12 cellular contexts compared by ENCODE assay signal in the genomic region with DNA sequence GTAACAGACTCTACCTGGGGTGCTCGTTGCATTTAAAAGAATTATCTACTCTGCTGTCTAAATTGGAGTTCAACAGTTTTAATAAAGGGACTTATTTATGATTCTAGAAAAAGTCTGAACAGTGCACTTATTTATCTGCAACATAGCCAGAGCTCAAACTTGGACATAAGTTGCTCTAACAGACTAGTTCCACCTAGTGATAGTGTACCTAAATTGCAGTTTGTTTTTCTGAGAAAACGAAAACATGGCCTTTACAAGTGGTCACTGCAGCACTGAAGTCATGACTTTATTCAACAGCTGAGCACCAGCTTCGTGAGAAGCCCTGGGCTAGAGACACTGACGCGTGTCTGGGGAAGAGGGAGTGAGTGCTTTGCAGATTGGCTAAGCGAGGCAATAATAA.
DNase-seq lines count a peak whose midpoint lies in the region; ATAC-seq and TF ChIP-seq lines count a peak whose summit lies in the region.
"Had no signal": no experiment of that assay in that cellular context is flagged by ENCODE, and none has a peak within 500 bp of the region (broad histone marks: within the 10 kb centered on the region; RNA-seq: fewer than 3 reads in every experiment).

No MANE protein-coding gene starts in this region.

- TF ChIP-seq CTCF in nephron (IDR thresholded peaks at IDR 0.05; ENCODE audit: unreplicated experiment in 3 of 3) (peak; percentile 30 to 54 (median 34)), gastroesophageal sphincter (IDR thresholded peaks at IDR 0.05) (no peak)

- no peak overlapping the region for H3K4me2 ChIP-seq in Karpas-422 (ENCODE audit: low read depth, low read length, poor library complexity, severe bottlenecking)

- H3K4me1 ChIP-seq in Karpas-422 (ENCODE audit: low read length) (no peaks in the 10 kb centered on the region), gastroesophageal sphincter (no peaks in the 10 kb centered on the region)

- H3K27me3 Mint-ChIP-seq in nephron (ENCODE audit: low read depth) = no peaks in the 10 kb centered on the region
- H3K27me3 Mint-ChIP-seq: activated B cell treated with CpG ODN at 0.5 μM for 24 hours had no signal

- peak overlapping the region; percentile 51 to 86 (median 83) for H3K27ac Mint-ChIP-seq in nephron
- H3K27ac Mint-ChIP-seq: activated B cell treated with CpG ODN at 0.5 μM for 24 hours had no signal

- H3K4me3 ChIP-seq in Karpas-422 (ENCODE audit: low read length) (no peak overlapping the region), gastroesophageal sphincter (no peak overlapping the region)
- H3K4me3 ChIP-seq: GM23248 had no signal

- DNase-seq in Daoy (ENCODE audit: low read depth) = peak; percentile 1
- DNase-seq in Karpas-422 = peak; percentile 46
- peak; percentile 0 for DNase-seq in cerebellar cortex (ENCODE audit: low spot score)
- no peak for DNase-seq in stimulated activated CD4-positive, alpha-beta T cell treated with anti-CD3 and anti-CD28 coated beads, Interleukin-4, amount 100 ng/mL, for 24 hours
- DNase-seq: activated B cell treated with CpG ODN at 0.5 μM for 24 hours, cerebellar nuclear complex, GM23248, NCI-H1092 treated with DMSO at 0.1 percent for 48 hours had no signal

- H3K9ac ChIP-seq in Karpas-422 (ENCODE audit: low read length) = no peak overlapping the region
- H3K9ac ChIP-seq: GM23248 had no signal

- H3K4me1 Mint-ChIP-seq in nephron = peaks cover 8% of the 10 kb centered on the region
- H3K4me1 Mint-ChIP-seq: activated B cell treated with CpG ODN at 0.5 μM for 24 hours had no signal

- no peak overlapping the region for H2AFZ ChIP-seq in Karpas-422 (ENCODE audit: low read length)
- H2AFZ ChIP-seq: GM23248 had no signal

- H3K9me2 ChIP-seq in Karpas-422 (replicated peaks; ENCODE audit: insufficient read depth, low read length) = no peaks in the 10 kb centered on the region

- no peaks in the 10 kb centered on the region for H4K20me1 ChIP-seq in Karpas-422 (ENCODE audit: insufficient read depth, low read depth, low read length)

- no peaks in the 10 kb centered on the region for H3K9me3 ChIP-seq in Karpas-422 (ENCODE audit: low read length)
- no peaks in the 10 kb centered on the region for H3K9me3 ChIP-seq in gastroesophageal sphincter

- H3K79me2 ChIP-seq in Karpas-422 (ENCODE audit: low read length) = no peaks in the 10 kb centered on the region

- no peak for TF ChIP-seq EP300 in gastroesophageal sphincter (IDR thresholded peaks at IDR 0.05)

- WGBS in gastroesophageal sphincter (ENCODE audit: low coverage in 1 of 2), 2 donors = 21 to 24% methylated on average over 2 to 6 of the region's 6 CpGs

- no peak overlapping the region for H3K27ac ChIP-seq in Karpas-422 (ENCODE audit: low read length)
- no peak overlapping the region for H3K27ac ChIP-seq in gastroesophageal sphincter
- H3K27ac ChIP-seq: GM23248 had no signal

- no peaks in the 10 kb centered on the region for H3K36me3 Mint-ChIP-seq in nephron (ENCODE audit: low read depth)

- H3K4me3 Mint-ChIP-seq in nephron = no peak overlapping the region
- H3K4me3 Mint-ChIP-seq: activated B cell treated with CpG ODN at 0.5 μM for 24 hours had no signal

- ATAC-seq in gastroesophageal sphincter (no peak), HG03108 (IDR thresholded peaks at IDR 0.05; ENCODE audit: unreplicated experiment) (no peak), GM21825 (IDR thresholded peaks at IDR 0.05; ENCODE audit: unreplicated experiment) (no peak)

- H3K9me3 Mint-ChIP-seq in nephron = no peaks in the 10 kb centered on the region
- H3K9me3 Mint-ChIP-seq: activated B cell treated with CpG ODN at 0.5 μM for 24 hours had no signal

- H3K27me3 ChIP-seq in Karpas-422 (ENCODE audit: low read length) = no peaks in the 10 kb centered on the region
- H3K27me3 ChIP-seq in gastroesophageal sphincter = no peaks in the 10 kb centered on the region

- H3K36me3 ChIP-seq in Karpas-422 (ENCODE audit: insufficient read depth, low read length) (no peaks in the 10 kb centered on the region), gastroesophageal sphincter (no peaks in the 10 kb centered on the region)

- TF ChIP-seq POLR2A in gastroesophageal sphincter (IDR thresholded peaks at IDR 0.05) = no peak

Comparison
In these comparisons a context has a peak if more than half of its experiments do, and no peak if none do; other contexts are left out.
1. CTCF ChIP-seq: peak in nephron (3 of 3); none in gastroesophageal sphincter (0 of 4).